1 cellular context compared by ENCODE assay signal in genomic region chr1:27938488-27938887, GRCh38.
TF ChIP-seq lines count a peak whose summit lies in the region.

No MANE protein-coding gene starts in this region.

TF ChIP-seq in GM23338, 12 proteins besides CTCF, POLR2A, EP300 and RAD21:
- no peak for TF ChIP-seq ZNF462 (CRISPR knock-in tag; IDR thresholded peaks at IDR 0.05)
- no peak for TF ChIP-seq EZH2 (IDR thresholded peaks at IDR 0.05; ENCODE audit: low read depth, unreplicated experiment)
- no peak for TF ChIP-seq CREB1 (CRISPR knock-in tag; IDR thresholded peaks at IDR 0.05; ENCODE audit: low read depth)
- TF ChIP-seq ZNF114 (CRISPR knock-in tag; IDR thresholded peaks at IDR 0.05), result no peak
- no peak for TF ChIP-seq ZNF331 (CRISPR knock-in tag; IDR thresholded peaks at IDR 0.05; ENCODE audit: low read depth)
- no peak for TF ChIP-seq EZH2phosphoT487 (IDR thresholded peaks at IDR 0.05; ENCODE audit: unreplicated experiment)
- TF ChIP-seq REST (IDR thresholded peaks at IDR 0.05; ENCODE audit: unreplicated experiment), result no peak
- no peak for TF ChIP-seq NANOG (IDR thresholded peaks at IDR 0.05; ENCODE audit: borderline replicate concordance)
- no peak for TF ChIP-seq POLR2AphosphoS5 (IDR thresholded peaks at IDR 0.05; ENCODE audit: low read depth)
- TF ChIP-seq STAT1 (IDR thresholded peaks at IDR 0.05; ENCODE audit: unreplicated experiment), result no peak
- no peak for TF ChIP-seq ETS1 (IDR thresholded peaks at IDR 0.05)
- TF ChIP-seq JUNB (IDR thresholded peaks at IDR 0.05; ENCODE audit: unreplicated experiment), result no peak
